8 cellular contexts compared by ENCODE assay signal in genomic region chr16:85612191-85612800, GRCh38. TPM values are rescaled to one million over a fixed set of nuclear protein-coding genes. Genes with fewer than 3 reads are reported as not detected.
DNase-seq lines count a peak whose midpoint lies in the region; ATAC-seq, FAIRE-seq and TF ChIP-seq lines count a peak whose summit lies in the region.

No MANE protein-coding gene starts in this region.

- H3K36me3 ChIP-seq in OCI-LY3 (replicated peaks; ENCODE audit: low read depth, low read length) (no peaks in the 10 kb centered on the region), astrocyte (ENCODE audit: insufficient read depth, low read length) (no peaks in the 10 kb centered on the region), iPS DF 6.9 (ENCODE audit: control insufficient read depth, insufficient read depth, low read length) (no peaks in the 10 kb centered on the region), skeletal muscle satellite cell (ENCODE audit: insufficient read depth, low read length) (no peaks in the 10 kb centered on the region)

- no peaks in the 10 kb centered on the region for H3K36me3 Mint-ChIP-seq in HFFc6 (ENCODE audit: low read depth)
- H3K36me3 Mint-ChIP-seq in astrocyte (ENCODE audit: low read depth, unreplicated experiment): peaks cover 3% of the 10 kb centered on the region

- H3K9me3 Mint-ChIP-seq in HFFc6 (no peaks in the 10 kb centered on the region), astrocyte (ENCODE audit: unreplicated experiment) (no peaks in the 10 kb centered on the region)

- H3K79me2 ChIP-seq in OCI-LY3 (ENCODE audit: low read length) (peaks cover 20% of the 10 kb centered on the region; the same call in 1 of the 2 replicates), astrocyte (ENCODE audit: insufficient read depth, low read length) (no peaks in the 10 kb centered on the region)

- H3K4me1 Mint-ChIP-seq in HFFc6 (ENCODE audit: low read depth): peaks cover 23% of the 10 kb centered on the region
- peaks cover 12% of the 10 kb centered on the region for H3K4me1 Mint-ChIP-seq in astrocyte (ENCODE audit: low read depth, unreplicated experiment)

- H3K27ac Mint-ChIP-seq in HFFc6: peak overlapping the region; percentile 78
- H3K27ac Mint-ChIP-seq in astrocyte (ENCODE audit: unreplicated experiment): peak overlapping the region; percentile 62

- H3K9ac ChIP-seq in OCI-LY3 (ENCODE audit: low read length) (peak overlapping the region; percentile 36), astrocyte (ENCODE audit: low read length) (peak overlapping the region; percentile 37), skeletal muscle satellite cell (ENCODE audit: low read depth, low read length) (peak overlapping the region; percentile 80)

- H3K27me3 Mint-ChIP-seq in HFFc6 (ENCODE audit: insufficient read depth) (peaks cover 2% of the 10 kb centered on the region), astrocyte (ENCODE audit: low read depth, unreplicated experiment) (peaks cover 16% of the 10 kb centered on the region)

- no peak for FAIRE-seq in astrocyte (lab: Jason Lieb, UNC)

- H3K27ac ChIP-seq in OCI-LY3 (ENCODE audit: low read length): 0 out of 2 replicates have a peak overlapping the region, but pooled peaks have one; percentile 21
- peak overlapping the region; percentile 33 for H3K27ac ChIP-seq in astrocyte (ENCODE audit: low read depth, low read length)
- H3K27ac ChIP-seq in iPS DF 6.9 (ENCODE audit: low read length): no peak overlapping the region

- peak overlapping the region; percentile 85 for H3K4me3 ChIP-seq in OCI-LY3 (ENCODE audit: low read length)
- H3K4me3 ChIP-seq in astrocyte (ENCODE audit: insufficient read depth, low read depth, low read length): peak overlapping the region; percentile 43
- peak overlapping the region; percentile 76; the same call in 1 of the 2 replicates for H3K4me3 ChIP-seq in iPS DF 6.9 (ENCODE audit: low read length)
- peak overlapping the region; percentile 77 for H3K4me3 ChIP-seq in skeletal muscle satellite cell (ENCODE audit: low read length)

- no peaks in the 10 kb centered on the region for H3K9me3 ChIP-seq in OCI-LY3 (ENCODE audit: insufficient read depth, low read length)
- H3K9me3 ChIP-seq in astrocyte (ENCODE audit: insufficient read depth, low read depth, low read length): no peaks in the 10 kb centered on the region
- no peaks in the 10 kb centered on the region for H3K9me3 ChIP-seq in iPS DF 6.9 (ENCODE audit: control insufficient read depth, insufficient read depth, low read length)
- no peaks in the 10 kb centered on the region for H3K9me3 ChIP-seq in skeletal muscle satellite cell (replicated peaks; ENCODE audit: low read length)

- H3K4me3 Mint-ChIP-seq in HFFc6 (peak overlapping the region; percentile 76), astrocyte (ENCODE audit: unreplicated experiment) (peak overlapping the region; percentile 73)

- H2AFZ ChIP-seq in OCI-LY3 (ENCODE audit: low read depth, low read length) (no peak overlapping the region), astrocyte (ENCODE audit: low read depth, low read length) (no peak overlapping the region)

- H3K4me2 ChIP-seq in OCI-LY3 (ENCODE audit: low read length) (peak overlapping the region; percentile 96), astrocyte (ENCODE audit: low read length) (peak overlapping the region; percentile 86), skeletal muscle satellite cell (ENCODE audit: low read length) (peak overlapping the region; percentile 96)

- no CpG with 5 or more reads among the region's 38 CpGs for WGBS in iPS DF 6.9 (ENCODE audit: insufficient coverage, insufficient read length)

- TF ChIP-seq CTCF in HFFc6 (IDR thresholded peaks at IDR 0.05) (peak; percentile 25; the same call in 1 of the 2 replicates), OCI-LY3 (IDR thresholded peaks at IDR 0.05; ENCODE audit: low read depth, low read length) (no peak), astrocyte (IDR thresholded peaks at IDR 0.05; ENCODE audit: insufficient read depth, low read depth, low read length) (no peak)

- ATAC-seq in HG03135 (IDR thresholded peaks at IDR 0.05; ENCODE audit: unreplicated experiment) (no peak), HG03571 (IDR thresholded peaks at IDR 0.05; ENCODE audit: unreplicated experiment) (no peak)

- DNase-seq in COLO668 (lab: John Stamatoyannopoulos, UW; ENCODE audit: unreplicated experiment) (peak; percentile 87), HFFc6 (peak; percentile 94), astrocyte (ENCODE audit: low read depth) (peak; percentile 91), iPS DF 6.9 (ENCODE audit: low read depth, low spot score) (no peak)

- peaks cover 21% of the 10 kb centered on the region for H3K27me3 ChIP-seq in OCI-LY3 (ENCODE audit: low read depth, low read length)
- H3K27me3 ChIP-seq in astrocyte (ENCODE audit: insufficient read depth, low read length): peaks cover 3% of the 10 kb centered on the region
- no peaks in the 10 kb centered on the region for H3K27me3 ChIP-seq in iPS DF 6.9 (ENCODE audit: control insufficient read depth, insufficient read depth, low read length)
- no peaks in the 10 kb centered on the region for H3K27me3 ChIP-seq in skeletal muscle satellite cell (ENCODE audit: control insufficient read depth, insufficient read depth, low read length)

- H3K4me1 ChIP-seq in OCI-LY3 (ENCODE audit: low read length): peaks cover 52% of the 10 kb centered on the region
- peaks cover 48% of the 10 kb centered on the region for H3K4me1 ChIP-seq in astrocyte (ENCODE audit: insufficient read depth, low read length)
- peaks cover 20% of the 10 kb centered on the region for H3K4me1 ChIP-seq in iPS DF 6.9 (ENCODE audit: control insufficient read depth, insufficient read depth, low read length)
- H3K4me1 ChIP-seq in skeletal muscle satellite cell (ENCODE audit: control insufficient read depth, insufficient read depth, low read length): peaks cover 27% of the 10 kb centered on the region

- peaks cover 77% of the 10 kb centered on the region for H4K20me1 ChIP-seq in OCI-LY3 (ENCODE audit: insufficient read depth, low read length)
- peaks cover 80% of the 10 kb centered on the region for H4K20me1 ChIP-seq in astrocyte (ENCODE audit: insufficient read depth, low read length)

RNA-seq across cellular contexts. Expression of gene GSE1, which starts 0.8 kb away (rescaled TPM):
- total RNA-seq in HFFc6 (2021; fragmentation: NEBNext Ultra II Directional; extraction: Animal tissue kit (Norgen Biotek cat#: 25700)): 10 to 100 TPM; 49.2 to 62.3 (median 58.1) TPM
- 30.1 and 35.0 TPM in 2 replicates for total RNA-seq in astrocyte
- total RNA-seq in skeletal muscle satellite cell (2012; rRNA removed): 23.6 and 27.6 TPM in 2 replicates
